3 cellular contexts compared by ENCODE assay signal in genomic region chr3:193744822-193745684, GRCh38.
TF ChIP-seq lines count a peak whose summit lies in the region.

No MANE protein-coding gene starts in this region.

TF ChIP-seq in A549, 52 proteins besides CTCF, POLR2A, EP300 and RAD21 (continued from another document):
- TF ChIP-seq RNF2 (IDR thresholded peaks at IDR 0.05; ENCODE audit: borderline replicate concordance, low read depth) (no peak), ZNF302 (CRISPR knock-in tag; IDR thresholded peaks at IDR 0.05) (no peak), ZC3H11A (IDR thresholded peaks at IDR 0.05) (no peak), CBX8 (IDR thresholded peaks at IDR 0.05) (no peak)
TF ChIP-seq in A549: peak in this region for 0.

TF ChIP-seq in IMR-90, 13 proteins besides CTCF, POLR2A, EP300 and RAD21 (continued from another document):
- no peak for TF ChIP-seq ELK1 (IDR thresholded peaks at IDR 0.05; ENCODE audit: borderline replicate concordance, low read depth, low read length)
- no peak for TF ChIP-seq MXI1 (IDR thresholded peaks at IDR 0.05; ENCODE audit: borderline replicate concordance, low read depth, low read length)
- no peak for TF ChIP-seq MAFK (IDR thresholded peaks at IDR 0.05; ENCODE audit: low read depth, low read length)
- no peak for TF ChIP-seq RCOR1 (IDR thresholded peaks at IDR 0.05; ENCODE audit: insufficient replicate concordance, low read length)
- TF ChIP-seq RFX5 (IDR thresholded peaks at IDR 0.05; ENCODE audit: low read depth, low read length) = no peak
- TF ChIP-seq USF2 (IDR thresholded peaks at IDR 0.05; ENCODE audit: low read depth, low read length) = no peak
- no peak for TF ChIP-seq CHD1 (IDR thresholded peaks at IDR 0.05; ENCODE audit: low read depth, low read length)
- TF ChIP-seq SMC3 (IDR thresholded peaks at IDR 0.05; ENCODE audit: low read depth, low read length) = no peak
- no peak for TF ChIP-seq BHLHE40 (IDR thresholded peaks at IDR 0.05; ENCODE audit: low read depth, low read length)
- no peak for TF ChIP-seq FOS (IDR thresholded peaks at IDR 0.05; ENCODE audit: low read depth, low read length)
- no peak for TF ChIP-seq NFE2L2 (IDR thresholded peaks at IDR 0.05; ENCODE audit: low read depth, low read length)
- TF ChIP-seq MAZ (IDR thresholded peaks at IDR 0.05; ENCODE audit: borderline replicate concordance, low read depth, low read length) = no peak

TF ChIP-seq in HepG2, 621 proteins besides CTCF, POLR2A, EP300 and RAD21 (continues in another document):
- peak in 1 of 2 experiments; percentile 47; a peak in 2 of 4 replicates for TF ChIP-seq HMGXB4 (CRISPR knock-in tag; IDR thresholded peaks at IDR 0.05; ENCODE audit: borderline replicate concordance in 1 of 2, low read depth in 1 of 2)
- no peak for TF ChIP-seq NFRKB (IDR thresholded peaks at IDR 0.05)
- peak; percentile 17; the same call in 1 of the 2 replicates for TF ChIP-seq ZNF264 (CRISPR knock-in tag; IDR thresholded peaks at IDR 0.05)
- TF ChIP-seq ZNF644 (CRISPR knock-in tag; IDR thresholded peaks at IDR 0.05; ENCODE audit: low read depth) = peak; percentile 23; the same call in 1 of the 2 replicates
- 0 out of 2 replicates have a peak, but pooled peaks have one; percentile 26 for TF ChIP-seq ZBTB26 (CRISPR knock-in tag; IDR thresholded peaks at IDR 0.05; ENCODE audit: borderline replicate concordance)
- TF ChIP-seq MEIS2 (CRISPR knock-in tag; IDR thresholded peaks at IDR 0.05) = 0 out of 2 replicates have a peak, but pooled peaks have one; percentile 15
- no peak for TF ChIP-seq ZBTB46 (CRISPR knock-in tag; IDR thresholded peaks at IDR 0.05; ENCODE audit: borderline replicate concordance)
- peak; percentile 37; the same call in 1 of the 2 replicates for TF ChIP-seq PHF21A (CRISPR knock-in tag; IDR thresholded peaks at IDR 0.05)
- no peak for TF ChIP-seq ATM (IDR thresholded peaks at IDR 0.05; ENCODE audit: borderline replicate concordance)
- TF ChIP-seq ZSCAN30 (CRISPR knock-in tag; IDR thresholded peaks at IDR 0.05) = 0 out of 2 replicates have a peak, but pooled peaks have one; percentile 18
- no peak for TF ChIP-seq SNAI1 (CRISPR knock-in tag; IDR thresholded peaks at IDR 0.05; ENCODE audit: borderline replicate concordance)
- TF ChIP-seq ZBTB25 (CRISPR knock-in tag; IDR thresholded peaks at IDR 0.05) = no peak
- no peak for TF ChIP-seq FOXM1 (CRISPR knock-in tag; IDR thresholded peaks at IDR 0.05)
- no peak for TF ChIP-seq ZNF75D (CRISPR knock-in tag; IDR thresholded peaks at IDR 0.05; ENCODE audit: borderline replicate concordance)
- 0 out of 2 replicates have a peak, but pooled peaks have one; percentile 50 for TF ChIP-seq ZNF567 (CRISPR knock-in tag; IDR thresholded peaks at IDR 0.05; ENCODE audit: borderline replicate concordance)
- 0 out of 2 replicates have a peak, but pooled peaks have one; percentile 18 for TF ChIP-seq SMAD3 (CRISPR knock-in tag; IDR thresholded peaks at IDR 0.05)
- TF ChIP-seq CENPT (CRISPR knock-in tag; IDR thresholded peaks at IDR 0.05; ENCODE audit: low read depth) = no peak
- TF ChIP-seq ZNF282 (IDR thresholded peaks at IDR 0.05; ENCODE audit: partially characterized antibody) = no peak
- peak; percentile 63; the same call in 1 of the 2 replicates for TF ChIP-seq CEBPB (IDR thresholded peaks at IDR 0.05; ENCODE audit: borderline replicate concordance, low read depth, low read length)
- TF ChIP-seq FOXK1 (CRISPR knock-in tag; IDR thresholded peaks at IDR 0.05; ENCODE audit: borderline replicate concordance, low read depth) = no peak
- peak; percentile 71 for TF ChIP-seq PATZ1 (CRISPR knock-in tag; IDR thresholded peaks at IDR 0.05)
- TF ChIP-seq ZNF550 (CRISPR knock-in tag; IDR thresholded peaks at IDR 0.05; ENCODE audit: borderline replicate concordance) = no peak
- TF ChIP-seq ETV5 (CRISPR knock-in tag; IDR thresholded peaks at IDR 0.05; ENCODE audit: borderline replicate concordance) = no peak; the same call in 1 of the 2 replicates
- 0 out of 2 replicates have a peak, but pooled peaks have one; percentile 53 for TF ChIP-seq PAX8 (CRISPR knock-in tag; IDR thresholded peaks at IDR 0.05; ENCODE audit: borderline replicate concordance)
- TF ChIP-seq MAFF (IDR thresholded peaks at IDR 0.05; ENCODE audit: low read depth, low read length) = peak; percentile 45
- TF ChIP-seq TAF15 (IDR thresholded peaks at IDR 0.05; ENCODE audit: low read depth, low read length, poor library complexity, severe bottlenecking) = no peak
- TF ChIP-seq SCMH1 (CRISPR knock-in tag; IDR thresholded peaks at IDR 0.05; ENCODE audit: borderline replicate concordance) = no peak
- no peak for TF ChIP-seq U2AF2 (IDR thresholded peaks at IDR 0.05; ENCODE audit: low read depth, low read length)
- 0 out of 2 replicates have a peak, but pooled peaks have one; percentile 12 for TF ChIP-seq ZFP82 (CRISPR knock-in tag; IDR thresholded peaks at IDR 0.05; ENCODE audit: borderline replicate concordance)
- TF ChIP-seq, protein P1, sequence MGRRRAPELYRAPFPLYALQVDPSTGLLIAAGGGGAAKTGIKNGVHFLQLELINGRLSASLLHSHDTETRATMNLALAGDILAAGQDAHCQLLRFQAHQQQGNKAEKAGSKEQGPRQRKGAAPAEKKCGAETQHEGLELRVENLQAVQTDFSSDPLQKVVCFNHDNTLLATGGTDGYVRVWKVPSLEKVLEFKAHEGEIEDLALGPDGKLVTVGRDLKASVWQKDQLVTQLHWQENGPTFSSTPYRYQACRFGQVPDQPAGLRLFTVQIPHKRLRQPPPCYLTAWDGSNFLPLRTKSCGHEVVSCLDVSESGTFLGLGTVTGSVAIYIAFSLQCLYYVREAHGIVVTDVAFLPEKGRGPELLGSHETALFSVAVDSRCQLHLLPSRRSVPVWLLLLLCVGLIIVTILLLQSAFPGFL (CRISPR knock-in tag; IDR thresholded peaks at IDR 0.05) = no peak
- TF ChIP-seq TEAD3 (CRISPR knock-in tag; optimal IDR thresholded peaks at IDR 0.05; ENCODE audit: borderline replicate concordance) = peak; percentile 19
- TF ChIP-seq KAT8 (CRISPR knock-in tag; IDR thresholded peaks at IDR 0.05) = peak; percentile 43; the same call in 1 of the 2 replicates
- TF ChIP-seq SOX13 (IDR thresholded peaks at IDR 0.05) = no peak
- no peak for TF ChIP-seq SOX13 (CRISPR knock-in tag; conservative IDR thresholded peaks at IDR 0.05 in 1 of 2, IDR thresholded peaks at IDR 0.05 in 1 of 2)
- TF ChIP-seq PHB2 (IDR thresholded peaks at IDR 0.05; ENCODE audit: partially characterized antibody) = no peak
- no peak for TF ChIP-seq ZNF761 (CRISPR knock-in tag; conservative IDR thresholded peaks at IDR 0.05)
- TF ChIP-seq, protein P2, sequence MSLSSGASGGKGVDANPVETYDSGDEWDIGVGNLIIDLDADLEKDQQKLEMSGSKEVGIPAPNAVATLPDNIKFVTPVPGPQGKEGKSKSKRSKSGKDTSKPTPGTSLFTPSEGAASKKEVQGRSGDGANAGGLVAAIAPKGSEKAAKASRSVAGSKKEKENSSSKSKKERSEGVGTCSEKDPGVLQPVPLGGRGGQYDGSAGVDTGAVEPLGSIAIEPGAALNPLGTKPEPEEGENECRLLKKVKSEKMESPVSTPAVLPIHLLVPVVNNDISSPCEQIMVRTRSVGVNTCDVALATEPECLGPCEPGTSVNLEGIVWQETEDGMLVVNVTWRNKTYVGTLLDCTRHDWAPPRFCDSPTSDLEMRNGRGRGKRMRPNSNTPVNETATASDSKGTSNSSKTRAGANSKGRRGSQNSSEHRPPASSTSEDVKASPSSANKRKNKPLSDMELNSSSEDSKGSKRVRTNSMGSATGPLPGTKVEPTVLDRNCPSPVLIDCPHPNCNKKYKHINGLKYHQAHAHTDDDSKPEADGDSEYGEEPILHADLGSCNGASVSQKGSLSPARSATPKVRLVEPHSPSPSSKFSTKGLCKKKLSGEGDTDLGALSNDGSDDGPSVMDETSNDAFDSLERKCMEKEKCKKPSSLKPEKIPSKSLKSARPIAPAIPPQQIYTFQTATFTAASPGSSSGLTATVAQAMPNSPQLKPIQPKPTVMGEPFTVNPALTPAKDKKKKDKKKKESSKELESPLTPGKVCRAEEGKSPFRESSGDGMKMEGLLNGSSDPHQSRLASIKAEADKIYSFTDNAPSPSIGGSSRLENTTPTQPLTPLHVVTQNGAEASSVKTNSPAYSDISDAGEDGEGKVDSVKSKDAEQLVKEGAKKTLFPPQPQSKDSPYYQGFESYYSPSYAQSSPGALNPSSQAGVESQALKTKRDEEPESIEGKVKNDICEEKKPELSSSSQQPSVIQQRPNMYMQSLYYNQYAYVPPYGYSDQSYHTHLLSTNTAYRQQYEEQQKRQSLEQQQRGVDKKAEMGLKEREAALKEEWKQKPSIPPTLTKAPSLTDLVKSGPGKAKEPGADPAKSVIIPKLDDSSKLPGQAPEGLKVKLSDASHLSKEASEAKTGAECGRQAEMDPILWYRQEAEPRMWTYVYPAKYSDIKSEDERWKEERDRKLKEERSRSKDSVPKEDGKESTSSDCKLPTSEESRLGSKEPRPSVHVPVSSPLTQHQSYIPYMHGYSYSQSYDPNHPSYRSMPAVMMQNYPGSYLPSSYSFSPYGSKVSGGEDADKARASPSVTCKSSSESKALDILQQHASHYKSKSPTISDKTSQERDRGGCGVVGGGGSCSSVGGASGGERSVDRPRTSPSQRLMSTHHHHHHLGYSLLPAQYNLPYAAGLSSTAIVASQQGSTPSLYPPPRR (CRISPR knock-in tag; IDR thresholded peaks at IDR 0.05; ENCODE audit: borderline replicate concordance) = 0 out of 2 replicates have a peak, but pooled peaks have one; percentile 15
- TF ChIP-seq, protein P3, sequence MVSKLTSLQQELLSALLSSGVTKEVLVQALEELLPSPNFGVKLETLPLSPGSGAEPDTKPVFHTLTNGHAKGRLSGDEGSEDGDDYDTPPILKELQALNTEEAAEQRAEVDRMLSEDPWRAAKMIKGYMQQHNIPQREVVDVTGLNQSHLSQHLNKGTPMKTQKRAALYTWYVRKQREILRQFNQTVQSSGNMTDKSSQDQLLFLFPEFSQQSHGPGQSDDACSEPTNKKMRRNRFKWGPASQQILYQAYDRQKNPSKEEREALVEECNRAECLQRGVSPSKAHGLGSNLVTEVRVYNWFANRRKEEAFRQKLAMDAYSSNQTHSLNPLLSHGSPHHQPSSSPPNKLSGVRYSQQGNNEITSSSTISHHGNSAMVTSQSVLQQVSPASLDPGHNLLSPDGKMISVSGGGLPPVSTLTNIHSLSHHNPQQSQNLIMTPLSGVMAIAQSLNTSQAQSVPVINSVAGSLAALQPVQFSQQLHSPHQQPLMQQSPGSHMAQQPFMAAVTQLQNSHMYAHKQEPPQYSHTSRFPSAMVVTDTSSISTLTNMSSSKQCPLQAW (CRISPR knock-in tag; IDR thresholded peaks at IDR 0.05) = 0 out of 2 replicates have a peak, but pooled peaks have one; percentile 45
- TF ChIP-seq SMAD1 (CRISPR knock-in tag; IDR thresholded peaks at IDR 0.05; ENCODE audit: borderline replicate concordance, low read depth) = 0 out of 2 replicates have a peak, but pooled peaks have one; percentile 18
- TF ChIP-seq MTA3 (CRISPR knock-in tag; IDR thresholded peaks at IDR 0.05) = no peak
- TF ChIP-seq MED1 (CRISPR knock-in tag; IDR thresholded peaks at IDR 0.05) = peak; percentile 32; the same call in 1 of the 2 replicates
- no peak for TF ChIP-seq SP1 (IDR thresholded peaks at IDR 0.05)
- TF ChIP-seq SP1 (CRISPR knock-in tag; IDR thresholded peaks at IDR 0.05) = no peak
